Comparison of ENCODE assay signal across 1 cellular context in the genomic region with DNA sequence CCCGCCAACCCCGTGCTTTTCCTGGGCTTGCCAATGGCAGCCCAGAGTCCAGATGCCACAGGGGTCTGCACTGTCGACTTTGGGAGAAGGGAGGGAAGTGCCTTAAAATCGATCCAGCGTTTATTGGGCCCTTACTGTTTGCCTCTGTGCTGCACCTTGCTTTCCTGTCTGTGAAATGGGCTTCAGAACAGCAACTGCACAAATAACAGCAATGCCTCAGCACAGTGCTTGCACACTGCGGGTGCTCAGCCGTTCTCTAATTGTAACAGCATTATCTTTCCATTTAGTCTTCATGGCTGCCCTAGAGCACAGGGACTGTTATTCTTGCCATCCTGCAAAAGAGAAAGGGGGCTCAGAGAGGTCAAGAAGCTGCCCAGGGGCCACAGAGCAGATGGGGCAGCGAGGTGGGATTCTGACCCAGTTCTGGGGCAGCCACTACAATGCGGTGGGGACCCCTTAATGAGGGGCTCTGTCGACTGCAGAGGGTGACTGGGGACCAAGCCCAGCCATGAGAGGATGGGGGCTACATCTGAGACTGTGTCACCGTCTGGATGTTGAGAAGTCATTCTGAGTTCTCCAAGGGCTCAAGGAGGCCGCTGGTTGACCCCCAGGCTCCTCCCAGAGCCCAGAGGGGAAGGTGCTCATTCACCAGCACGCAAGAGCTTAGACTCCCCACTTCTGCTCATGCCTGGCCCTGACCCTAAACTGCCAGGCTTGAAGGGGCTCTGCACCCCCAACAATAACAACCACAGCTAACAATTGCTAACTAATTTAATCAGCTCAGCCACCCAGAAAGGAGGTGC.
TF ChIP-seq lines count a peak whose summit lies in the region.

No MANE protein-coding gene starts in this region.

TF ChIP-seq in GM23338, 12 proteins besides CTCF, POLR2A, EP300 and RAD21:
- TF ChIP-seq STAT1 (IDR thresholded peaks at IDR 0.05; ENCODE audit: unreplicated experiment) (no peak), NANOG (IDR thresholded peaks at IDR 0.05; ENCODE audit: borderline replicate concordance) (no peak), EZH2 (IDR thresholded peaks at IDR 0.05; ENCODE audit: low read depth, unreplicated experiment) (peak; percentile 59)
